In genomic region chr1:34925730-34926129, GRCh38 we compare ENCODE assay signal across 18 cellular contexts. TPM values are rescaled to one million over a fixed set of nuclear protein-coding genes. Genes with fewer than 3 reads are reported as not detected.
"Had no signal": no experiment of that assay in that cellular context is flagged by ENCODE, and none has a peak within 500 bp of the region (broad histone marks: within the 10 kb centered on the region; RNA-seq: fewer than 3 reads in every experiment).

No MANE protein-coding gene starts in this region.

- H3K36me3 Mint-ChIP-seq: activated naive CD4-positive, alpha-beta T cell treated with anti-CD3 and anti-CD28 coated beads, Interleukin-2, amount 50 U/mL, for 24 hours had no signal

- H3K27ac ChIP-seq: ascending aorta, body of pancreas had no signal

- H3K36me3 ChIP-seq: ascending aorta had no signal

- H3K27ac Mint-ChIP-seq: activated CD8-positive, alpha-beta T cell treated with anti-CD3 and anti-CD28 coated beads for 36 hours; activated naive CD4-positive, alpha-beta T cell treated with anti-CD3 and anti-CD28 coated beads, Interleukin-2, amount 50 U/mL, for 24 hours; activated T-cell treated with anti-CD3 and anti-CD28 coated beads, Interleukin-2, amount 50 U/mL, for 24 hours; activated T-helper 1 cell treated with anti-CD3 and anti-CD28 coated beads, Interleukin-12 subunit alpha, Interleukin-12 subunit beta, Interleukin-2, Interleukin-4 antibody, amounts not matched to agents 30 ng/mL and 10 ng/mL and 1 ng/mL, durations not matched to agents 14 hours and 24 hours and 36 hours; T-helper 1 cell treated with Interleukin-12 subunit alpha and Interleukin-12 subunit beta and Interleukin-4 antibody, amounts not matched to agents 30 μg/mL and 1 μg/mL, for 36 hours had no signal

- H3K9me3 Mint-ChIP-seq: activated CD8-positive, alpha-beta T cell treated with anti-CD3 and anti-CD28 coated beads for 36 hours; activated naive CD4-positive, alpha-beta T cell treated with anti-CD3 and anti-CD28 coated beads, Interleukin-2, amount 50 U/mL, for 24 hours; activated T-cell treated with anti-CD3 and anti-CD28 coated beads, Interleukin-2, amount 50 U/mL, for 24 hours; activated T-helper 1 cell treated with anti-CD3 and anti-CD28 coated beads, Interleukin-12 subunit alpha, Interleukin-12 subunit beta, Interleukin-2, Interleukin-4 antibody, amounts not matched to agents 30 ng/mL and 10 ng/mL and 1 ng/mL, durations not matched to agents 14 hours and 24 hours and 36 hours; T-helper 1 cell treated with Interleukin-12 subunit alpha and Interleukin-12 subunit beta and Interleukin-4 antibody, amounts not matched to agents 30 μg/mL and 1 μg/mL, for 36 hours had no signal

- H3K4me3 ChIP-seq: ascending aorta, body of pancreas had no signal

- H3K4me3 Mint-ChIP-seq: activated CD8-positive, alpha-beta T cell treated with anti-CD3 and anti-CD28 coated beads for 36 hours; activated naive CD4-positive, alpha-beta T cell treated with anti-CD3 and anti-CD28 coated beads, Interleukin-2, amount 50 U/mL, for 24 hours; activated T-cell treated with anti-CD3 and anti-CD28 coated beads, Interleukin-2, amount 50 U/mL, for 24 hours; activated T-helper 1 cell treated with anti-CD3 and anti-CD28 coated beads, Interleukin-12 subunit alpha, Interleukin-12 subunit beta, Interleukin-2, Interleukin-4 antibody, amounts not matched to agents 30 ng/mL and 10 ng/mL and 1 ng/mL, durations not matched to agents 14 hours and 24 hours and 36 hours; T-helper 1 cell treated with Interleukin-12 subunit alpha and Interleukin-12 subunit beta and Interleukin-4 antibody, amounts not matched to agents 30 μg/mL and 1 μg/mL, for 36 hours had no signal

- ATAC-seq: activated CD4-positive, CD25-positive, alpha-beta regulatory T cell treated with anti-CD3 and anti-CD28 coated beads, Interleukin-2, amount 50 U/mL, for 24 hours; body of pancreas; PC-3 had no signal

- DNase-seq: activated CD4-positive, alpha-beta T cell treated with anti-CD3 and anti-CD28 coated beads for 4 hours; activated CD8-positive, alpha-beta T cell treated with anti-CD3 and anti-CD28 coated beads for 36 hours; activated effector memory CD4-positive, alpha-beta T cell treated with Interleukin-2 at 50 U/mL for 16 hours; activated naive CD4-positive, alpha-beta T cell; activated T-cell treated with anti-CD3 and anti-CD28 coated beads, Interleukin-2, amount 50 U/mL, for 24 hours; body of pancreas; KG1; NCI-H1105; NCI-H1436 treated with DMSO at 0.1 percent for 48 hours; NCI-H187; NCI-H2081; PC-3; SHP77 treated with DMSO at 0.1 percent for 48 hours had no signal

RNA-seq across cellular contexts. Expression of gene DLGAP3, which starts 3.7 kb away (rescaled TPM):
- total RNA-seq: ascending aorta, PC-3 had no signal
